13 cellular contexts compared by ENCODE assay signal in genomic region chr3:44954289-44954688, GRCh38. TPM values are rescaled to one million over a fixed set of nuclear protein-coding genes. Genes with fewer than 3 reads are reported as not detected.
DNase-seq lines count a peak whose midpoint lies in the region; ATAC-seq, FAIRE-seq and TF ChIP-seq lines count a peak whose summit lies in the region.
"Had no signal": no experiment of that assay in that cellular context is flagged by ENCODE, and none has a peak within 500 bp of the region (broad histone marks: within the 10 kb centered on the region; RNA-seq: fewer than 3 reads in every experiment).

No MANE protein-coding gene starts in this region.

- peaks cover 19% of the 10 kb centered on the region; the same call in 1 of the 2 replicates for H4K20me1 ChIP-seq in OCI-LY7 (ENCODE audit: insufficient read depth, low read length)

- peaks cover 41 to 52% of the 10 kb centered on the region in 2 donors for H3K4me1 Mint-ChIP-seq in natural killer cell treated with Interleukin-12 subunit alpha and Interleukin-12 subunit beta and Interleukin-15 and Interleukin-18, amount 100 ng/mL, for 72 hours (ENCODE audit: low read depth in 2 of 2)
- peaks cover 44 to 55% of the 10 kb centered on the region in 2 donors for H3K4me1 Mint-ChIP-seq in natural killer cell

- no peaks in the 10 kb centered on the region for H3K27me3 Mint-ChIP-seq in natural killer cell treated with Interleukin-12 subunit alpha and Interleukin-12 subunit beta and Interleukin-15 and Interleukin-18, amount 100 ng/mL, for 72 hours
- no peaks in the 10 kb centered on the region for H3K27me3 Mint-ChIP-seq in natural killer cell (ENCODE audit: low read depth in 2 of 2)
- H3K27me3 Mint-ChIP-seq: T-cell had no signal

- H3K27me3 ChIP-seq in left lung, result no peaks in the 10 kb centered on the region
- no peaks in the 10 kb centered on the region for H3K27me3 ChIP-seq in upper lobe of right lung

- H3K4me3 ChIP-seq in OCI-LY7 (ENCODE audit: low read depth, low read length, poor library complexity, severe bottlenecking), result no peak overlapping the region
- H3K4me3 ChIP-seq in left lung, result no peak overlapping the region
- no peak overlapping the region for H3K4me3 ChIP-seq in upper lobe of right lung
- H3K4me3 ChIP-seq: SK-N-MC had no signal

- peak overlapping the region; percentile 31 for H3K4me3 Mint-ChIP-seq in natural killer cell treated with Interleukin-12 subunit alpha and Interleukin-12 subunit beta and Interleukin-15 and Interleukin-18, amount 100 ng/mL, for 72 hours
- H3K4me3 Mint-ChIP-seq in natural killer cell, result no peak overlapping the region
- H3K4me3 Mint-ChIP-seq: T-cell had no signal

- H3K36me3 ChIP-seq in OCI-LY7 (ENCODE audit: insufficient read depth, low read length) (peaks cover 73% of the 10 kb centered on the region), left lung (peaks cover 0 to 32% of the 10 kb centered on the region in 2 donors), upper lobe of right lung (peaks cover 28% of the 10 kb centered on the region)

- no peaks in the 10 kb centered on the region for H3K9me2 ChIP-seq in OCI-LY7 (ENCODE audit: insufficient read depth, low read length)

- no peak overlapping the region for H3K4me2 ChIP-seq in OCI-LY7 (ENCODE audit: low read length)

- intact Hi-C loops in natural killer cell (cut with micrococcal nuclease), result no loop called here
- intact Hi-C loops in OCI-LY7 (cut with micrococcal nuclease; ENCODE audit: unreplicated experiment), result no loop called here
- intact Hi-C loops in left lung (cut with DNase I), result no loop called here
- intact Hi-C loops in upper lobe of right lung (cut with DNase I), result no loop called here

- POLR2A ChIA-PET in OCI-LY7 (lab: Charles Lee), result no interaction called here

- no peaks in the 10 kb centered on the region for H3K9me3 ChIP-seq in OCI-LY7 (ENCODE audit: low read length)
- no peaks in the 10 kb centered on the region for H3K9me3 ChIP-seq in left lung
- H3K9me3 ChIP-seq in upper lobe of right lung, result no peaks in the 10 kb centered on the region

- no peaks in the 10 kb centered on the region for H3K9me3 Mint-ChIP-seq in natural killer cell treated with Interleukin-12 subunit alpha and Interleukin-12 subunit beta and Interleukin-15 and Interleukin-18, amount 100 ng/mL, for 72 hours
- H3K9me3 Mint-ChIP-seq in natural killer cell, result no peaks in the 10 kb centered on the region
- H3K9me3 Mint-ChIP-seq: T-cell had no signal

- H3K27ac ChIP-seq in OCI-LY7 (ENCODE audit: low read depth, low read length, poor library complexity, severe bottlenecking) (peak overlapping the region; percentile 23), left lung (peak overlapping the region; percentile 49 to 93), upper lobe of right lung (peak overlapping the region; percentile 74)
- H3K27ac ChIP-seq: SK-N-MC had no signal

- H3K27ac Mint-ChIP-seq in natural killer cell treated with Interleukin-12 subunit alpha and Interleukin-12 subunit beta and Interleukin-15 and Interleukin-18, amount 100 ng/mL, for 72 hours, result peak overlapping the region; percentile 18 to 71
- H3K27ac Mint-ChIP-seq in natural killer cell, result peak overlapping the region in 1 of 2 donors; percentile 7
- H3K27ac Mint-ChIP-seq: T-cell had no signal

- 0 out of 2 replicates have a peak, but pooled peaks cover 7% of the 10 kb centered on the region for H3K79me2 ChIP-seq in OCI-LY7 (ENCODE audit: insufficient read depth, low read depth, low read length)

- H3K4me1 ChIP-seq in OCI-LY7 (ENCODE audit: insufficient read depth, low read length, poor library complexity, severe bottlenecking), result peaks cover 50% of the 10 kb centered on the region
- H3K4me1 ChIP-seq in left lung, result peaks cover 8 to 58% of the 10 kb centered on the region in 2 donors
- peaks cover 42% of the 10 kb centered on the region for H3K4me1 ChIP-seq in upper lobe of right lung

- no peak for ATAC-seq in natural killer cell treated with Interleukin-12 subunit alpha and Interleukin-12 subunit beta and Interleukin-15 and Interleukin-18, amount 100 ng/mL, for 72 hours
- ATAC-seq in natural killer cell, result no peak
- peak; percentile 75 for ATAC-seq in left lung
- ATAC-seq in upper lobe of right lung, result peak; percentile 85
- ATAC-seq: T-cell had no signal

- CTCF ChIA-PET in OCI-LY7 (lab: Charles Lee; ENCODE audit: unreplicated experiment), result no interaction called here

- no peak overlapping the region for H2AFZ ChIP-seq in OCI-LY7 (ENCODE audit: low read length)

- TF ChIP-seq CTCF in natural killer cell (IDR thresholded peaks at IDR 0.05) (no peak), OCI-LY7 (conservative IDR thresholded peaks at IDR 0.05; ENCODE audit: low read length) (no peak), left lung (IDR thresholded peaks at IDR 0.05) (no peak), upper lobe of right lung (IDR thresholded peaks at IDR 0.05) (no peak), D721Med (IDR thresholded peaks at IDR 0.05; ENCODE audit: insufficient read depth, missing control alignments) (no peak)

- DNase-seq in natural killer cell treated with Interleukin-12 subunit alpha and Interleukin-12 subunit beta and Interleukin-15 and Interleukin-18, amount 100 ng/mL, for 72 hours (ENCODE audit: low spot score), result no peak
- DNase-seq in natural killer cell (no peak), OCI-LY7 (ENCODE audit: low spot score) (no peak), left lung (no peak), upper lobe of right lung (no peak), NCI-H748 (lab: John Stamatoyannopoulos, UW; ENCODE audit: unreplicated experiment) (no peak), D721Med (ENCODE audit: insufficient read length, low spot score) (no peak), NCI-H446 treated with DMSO at 0.1 percent for 48 hours (lab: John Stamatoyannopoulos, UW) (no peak)
- DNase-seq: DMS 273 treated with DMSO at 0.1 percent for 48 hours, NCI-H1930, NCI-H2171, T-cell had no signal

- no TSS peak for BruUV-seq in OCI-LY7 (replicated peaks; lab: Mats Ljungman, UMichigan)

- peaks cover 7% of the 10 kb centered on the region for H3K36me3 Mint-ChIP-seq in natural killer cell treated with Interleukin-12 subunit alpha and Interleukin-12 subunit beta and Interleukin-15 and Interleukin-18, amount 100 ng/mL, for 72 hours
- no peaks in the 10 kb centered on the region for H3K36me3 Mint-ChIP-seq in natural killer cell

- no peak for FAIRE-seq in D721Med (lab: Jason Lieb, UNC)

RNA-seq across cellular contexts. Expression of gene ZDHHC3, which starts 21.7 kb away (rescaled TPM):
- total RNA-seq in natural killer cell treated with Interleukin-12 subunit alpha and Interleukin-12 subunit beta and Interleukin-15 and Interleukin-18, amount 100 ng/mL, for 72 hours, result 100 to 1,000 TPM in 1 of 2 donors, 10 to 100 TPM in 1; 63.8 to 122 TPM
- total RNA-seq in natural killer cell, result 10 to 100 TPM; 62.3 to 100.0 (median 78.6) TPM
- 50.8 and 53.1 TPM in 2 replicates for total RNA-seq in OCI-LY7 (2014; rRNA removed; shearing (Covaris generic))
- total RNA-seq in OCI-LY7 (2022), result 53.6 and 63.6 TPM in 2 replicates
- 100 to 1,000 TPM in 1 of 2 donors, 10 to 100 TPM in 1; 86.8 to 129 TPM for total RNA-seq in left lung
- 125 TPM for total RNA-seq in upper lobe of right lung

RNA-seq across cellular contexts. Expression of gene EXOSC7, which starts 21.8 kb away (rescaled TPM):
- 10 to 100 TPM; 50.7 to 75.7 TPM for total RNA-seq in natural killer cell treated with Interleukin-12 subunit alpha and Interleukin-12 subunit beta and Interleukin-15 and Interleukin-18, amount 100 ng/mL, for 72 hours
- total RNA-seq in natural killer cell, result 10 to 100 TPM; 32.8 to 46.6 (median 36.0) TPM
- total RNA-seq in OCI-LY7 (2014; rRNA removed; shearing (Covaris generic)), result 60.3 and 71.5 TPM in 2 replicates
- 50.5 and 65.3 TPM in 2 replicates for total RNA-seq in OCI-LY7 (2022)
- total RNA-seq in left lung, result 10 to 100 TPM; 33.2 to 34.8 TPM
- 36.2 TPM for total RNA-seq in upper lobe of right lung

Comparison
In these comparisons a context has a peak if more than half of its experiments do, and no peak if none do; other contexts are left out.
1. ATAC-seq: peak in left lung (single experiment) and upper lobe of right lung (single experiment); none in natural killer cell treated with Interleukin-12 subunit alpha and Interleukin-12 subunit beta and Interleukin-15 and Interleukin-18, amount 100 ng/mL, for 72 hours (0 of 2) and natural killer cell (0 of 3).
2. H3K27ac ChIP-seq: peak in every context shown above with its lines; median percentile 74 in upper lobe of right lung; 71 in left lung; 23 in OCI-LY7.